12 cellular contexts compared by ENCODE assay signal in the genomic region with DNA sequence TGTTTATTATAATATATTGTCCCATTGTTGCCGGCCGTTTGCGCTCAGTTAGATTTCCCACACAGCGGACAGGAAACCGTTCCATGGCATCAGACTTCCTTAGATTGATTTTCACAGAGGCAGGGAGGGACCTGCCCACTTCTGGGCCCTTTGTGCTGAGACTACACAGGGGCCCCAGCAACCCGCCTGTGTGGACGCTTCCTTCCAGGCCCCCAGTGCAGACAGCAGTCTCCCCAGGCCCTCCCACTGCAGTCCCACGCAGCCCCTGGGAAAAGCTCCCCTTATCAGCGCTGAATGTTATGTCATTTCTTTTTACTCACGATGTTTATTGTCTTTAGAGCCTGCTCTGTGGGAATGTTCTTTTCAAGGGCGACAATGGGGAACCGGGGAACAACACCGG.
DNase-seq lines count a peak whose midpoint lies in the region; ATAC-seq and TF ChIP-seq lines count a peak whose summit lies in the region.
"Had no signal": no experiment of that assay in that cellular context is flagged by ENCODE, and none has a peak within 500 bp of the region (broad histone marks: within the 10 kb centered on the region; RNA-seq: fewer than 3 reads in every experiment).

No MANE protein-coding gene starts in this region.

- H3K4me2 ChIP-seq in OCI-LY1 (ENCODE audit: low read length) (peak overlapping the region; percentile 25; the same call in 1 of the 2 replicates), mesenchymal stem cell (ENCODE audit: low read length, poor library complexity, severe bottlenecking) (peak overlapping the region; percentile 48)

- H3K9me2 ChIP-seq in OCI-LY1 (ENCODE audit: low read depth, low read length), result no peaks in the 10 kb centered on the region

- H3K79me1 ChIP-seq in mesenchymal stem cell (replicated peaks; ENCODE audit: low read length, poor library complexity, severe bottlenecking), result no peaks in the 10 kb centered on the region

- POLR2A ChIA-PET in activated CD4-positive, alpha-beta memory T cell treated with anti-CD3 and anti-CD28 coated beads for 36 hours (lab: Charles Lee), result no interaction called here

- H3K4me3 ChIP-seq in OCI-LY1 (ENCODE audit: low read depth, low read length, poor library complexity, severe bottlenecking) (no peak overlapping the region), mesenchymal stem cell (ENCODE audit: insufficient read depth in 1 of 2, low read depth in 1 of 2, low read length in 2 of 2) (no peak overlapping the region), thyroid gland (replicated peaks in 1 of 3) (no peak overlapping the region)

- no peaks in the 10 kb centered on the region for H3K9me3 Mint-ChIP-seq in activated CD4-positive, alpha-beta memory T cell treated with anti-CD3 and anti-CD28 coated beads for 36 hours

- no peak overlapping the region for H2AK5ac ChIP-seq in mesenchymal stem cell (ENCODE audit: low read length, severe bottlenecking)

- H3K9me3 ChIP-seq in OCI-LY1 (ENCODE audit: low read length) (no peaks in the 10 kb centered on the region), mesenchymal stem cell (ENCODE audit: control insufficient read depth, low read length) (no peaks in the 10 kb centered on the region), thyroid gland (no peaks in the 10 kb centered on the region)

- no peak overlapping the region for H3K27ac Mint-ChIP-seq in activated CD4-positive, alpha-beta memory T cell treated with anti-CD3 and anti-CD28 coated beads for 36 hours

- ATAC-seq in esophagus mucosa (peak; percentile 57), GM19035 (IDR thresholded peaks at IDR 0.05; ENCODE audit: unreplicated experiment) (no peak), GM18505 (IDR thresholded peaks at IDR 0.05; ENCODE audit: unreplicated experiment) (no peak)

- H3F3A ChIP-seq in OCI-LY1 (ENCODE audit: insufficient read depth, low read length), result no peaks in the 10 kb centered on the region

- H3K27ac ChIP-seq in OCI-LY1 (ENCODE audit: low read depth, low read length, poor library complexity, severe bottlenecking), result no peak overlapping the region
- H3K27ac ChIP-seq in mesenchymal stem cell (ENCODE audit: low read length, poor library complexity, severe bottlenecking), result no peak overlapping the region
- H3K27ac ChIP-seq in thyroid gland, result peak overlapping the region; percentile 27 to 42 (median 37)
- H3K27ac ChIP-seq: VCaP had no signal

- no peak overlapping the region for H2BK12ac ChIP-seq in mesenchymal stem cell (ENCODE audit: low read length in 2 of 2)

- peaks cover 24% of the 10 kb centered on the region for H3K27me3 Mint-ChIP-seq in activated CD4-positive, alpha-beta memory T cell treated with anti-CD3 and anti-CD28 coated beads for 36 hours

- H4K91ac ChIP-seq in mesenchymal stem cell (ENCODE audit: low read length), result no peak overlapping the region

- H3K27me3 ChIP-seq in OCI-LY1 (ENCODE audit: insufficient read depth, low read length), result no peaks in the 10 kb centered on the region
- no peaks in the 10 kb centered on the region for H3K27me3 ChIP-seq in mesenchymal stem cell (ENCODE audit: control insufficient read depth in 1 of 2, insufficient read depth in 1 of 2, low read length in 2 of 2)
- no peaks in the 10 kb centered on the region for H3K27me3 ChIP-seq in thyroid gland

- no peaks in the 10 kb centered on the region for H3K36me3 ChIP-seq in OCI-LY1 (ENCODE audit: insufficient read depth, low read length)
- no peaks in the 10 kb centered on the region for H3K36me3 ChIP-seq in mesenchymal stem cell (ENCODE audit: control insufficient read depth in 1 of 2, insufficient read depth in 2 of 2, low read depth in 1 of 2, low read length in 2 of 2)
- no peaks in the 10 kb centered on the region for H3K36me3 ChIP-seq in thyroid gland

- H2AFZ ChIP-seq in OCI-LY1 (ENCODE audit: low read length) (no peak overlapping the region), mesenchymal stem cell (ENCODE audit: low read depth, low read length) (no peak overlapping the region)

- H3K4me1 ChIP-seq in OCI-LY1 (ENCODE audit: insufficient read depth, low read length, severe bottlenecking), result peaks cover 18% of the 10 kb centered on the region
- peaks cover 10% of the 10 kb centered on the region for H3K4me1 ChIP-seq in mesenchymal stem cell (ENCODE audit: control insufficient read depth, insufficient read depth, low read depth, low read length)
- peaks cover 3 to 11% of the 10 kb centered on the region in 2 donors for H3K4me1 ChIP-seq in thyroid gland

- H3K18ac ChIP-seq in mesenchymal stem cell (ENCODE audit: low read depth in 1 of 2, low read length in 2 of 2), result no peak overlapping the region

- no peak for DNase-seq in mesenchymal stem cell
- no peak for DNase-seq in thyroid gland
- no peak for DNase-seq in NCI-H2081 (lab: John Stamatoyannopoulos, UW)
- DNase-seq in activated CD4-positive, alpha-beta memory T cell treated with anti-CD3 and anti-CD28 coated beads for 36 hours, result no peak
- DNase-seq: cortex of kidney; NCI-H2171; stimulated activated CD8-positive, alpha-beta memory T cell treated with anti-CD3 and anti-CD28 coated beads, Interleukin-4, amount 100 ng/mL, for 48 hours had no signal

- H3K4me3 Mint-ChIP-seq in activated CD4-positive, alpha-beta memory T cell treated with anti-CD3 and anti-CD28 coated beads for 36 hours, result no peak overlapping the region

- no peaks in the 10 kb centered on the region for H3K79me2 ChIP-seq in OCI-LY1 (ENCODE audit: insufficient read depth, low read length)

- WGBS in mesenchymal stem cell, result 51% methylated on average over 13 of the region's 13 CpGs
- WGBS in thyroid gland, 2 donors, result 36% methylated on average over 13 of the region's 13 CpGs

- H4K8ac ChIP-seq in mesenchymal stem cell (ENCODE audit: low read length), result peak overlapping the region; percentile 45

- H2BK120ac ChIP-seq in mesenchymal stem cell (ENCODE audit: low read depth, low read length), result no peak overlapping the region

- intact Hi-C loops in thyroid gland (cut with DNase I), result loop anchor here (10.0 kb wide), 2 partner anchors 205 to 305 kb away; no protein-coding TSS in a partner anchor
- intact Hi-C loops in activated CD4-positive, alpha-beta memory T cell treated with anti-CD3 and anti-CD28 coated beads for 36 hours (cut with micrococcal nuclease), result loop anchor here (2.0 to 5.0 kb wide), 3 partner anchors 297 to 383 kb away; partner anchors contain the start of gene ARGLU1

- no peak for TF ChIP-seq POLR2A in thyroid gland (IDR thresholded peaks at IDR 0.05)
- no peak for TF ChIP-seq POLR2A in GM18505 (IDR thresholded peaks at IDR 0.05; ENCODE audit: borderline replicate concordance, extremely low read depth, insufficient read depth, insufficient read length)

- no peaks in the 10 kb centered on the region for H4K20me1 ChIP-seq in OCI-LY1 (ENCODE audit: insufficient read depth, low read length)

- no peak overlapping the region for H2BK15ac ChIP-seq in mesenchymal stem cell (ENCODE audit: low read depth, poor library complexity, severe bottlenecking)

- H3K4me1 Mint-ChIP-seq in activated CD4-positive, alpha-beta memory T cell treated with anti-CD3 and anti-CD28 coated beads for 36 hours (ENCODE audit: low read depth), result peaks cover 8% of the 10 kb centered on the region

- no peak for TF ChIP-seq CTCF in OCI-LY1 (IDR thresholded peaks at IDR 0.05; ENCODE audit: low read length)
- no peak for TF ChIP-seq CTCF in thyroid gland (IDR thresholded peaks at IDR 0.05)

- no peaks in the 10 kb centered on the region for H3K36me3 Mint-ChIP-seq in activated CD4-positive, alpha-beta memory T cell treated with anti-CD3 and anti-CD28 coated beads for 36 hours

- no peak overlapping the region for H2BK5ac ChIP-seq in mesenchymal stem cell (ENCODE audit: low read depth, low read length, poor library complexity, severe bottlenecking)

- no peak overlapping the region for H3K23ac ChIP-seq in mesenchymal stem cell (ENCODE audit: low read length in 2 of 2)

- H3K14ac ChIP-seq in mesenchymal stem cell (ENCODE audit: low read length in 2 of 2), result no peak overlapping the region

- H3K4ac ChIP-seq in mesenchymal stem cell (ENCODE audit: low read depth in 1 of 2, low read length in 2 of 2), result no peak overlapping the region

- H3K9ac ChIP-seq in OCI-LY1 (ENCODE audit: low read length), result no peak overlapping the region
- no peak overlapping the region for H3K9ac ChIP-seq in mesenchymal stem cell (ENCODE audit: low read length)

- CTCF ChIA-PET in activated CD4-positive, alpha-beta memory T cell treated with anti-CD3 and anti-CD28 coated beads for 36 hours (lab: Charles Lee), result interaction anchor here (0.7 to 1.1 kb wide), 3 partner anchors 9 to 300 kb away, joined by 3 to 5 read pairs (median 3); no protein-coding TSS in a partner anchor

Comparison
In these comparisons a context has a peak if more than half of its experiments do, and no peak if none do; other contexts are left out.
1. H3K27ac ChIP-seq: peak in thyroid gland (3 of 3); none in OCI-LY1 (single experiment) and mesenchymal stem cell (single experiment).